Comparison of ENCODE assay signal across 9 cellular contexts in genomic region chr7:100431286-100431735, GRCh38. TPM values are rescaled to one million over a fixed set of nuclear protein-coding genes. Genes with fewer than 3 reads are reported as not detected.
DNase-seq lines count a peak whose midpoint lies in the region; ATAC-seq and TF ChIP-seq lines count a peak whose summit lies in the region.
"Had no signal": no experiment of that assay in that cellular context is flagged by ENCODE, and none has a peak within 500 bp of the region (broad histone marks: within the 10 kb centered on the region; RNA-seq: fewer than 3 reads in every experiment).

No MANE protein-coding gene starts in this region.

- H3K27me3 Mint-ChIP-seq in IgD-negative memory B cell, result peaks cover 6% of the 10 kb centered on the region
- peaks cover 0 to 5% of the 10 kb centered on the region in 2 donors for H3K27me3 Mint-ChIP-seq in natural killer cell (ENCODE audit: low read depth in 2 of 2)

- H3K4me3 Mint-ChIP-seq in IgD-negative memory B cell, result peak overlapping the region in 3 of 4 donors; percentile 32 to 93 (median 85)
- H3K4me3 Mint-ChIP-seq in natural killer cell, result peak overlapping the region; percentile 56

- H3K9me3 Mint-ChIP-seq in IgD-negative memory B cell (no peaks in the 10 kb centered on the region), natural killer cell (no peaks in the 10 kb centered on the region)

- H3K4me1 Mint-ChIP-seq in IgD-negative memory B cell (peaks cover 18 to 35% (median 30%) of the 10 kb centered on the region in 3 donors), natural killer cell (peaks cover 51 to 68% of the 10 kb centered on the region in 2 donors)

- no peak for DNase-seq in AG09309 (ENCODE audit: low read depth)
- DNase-seq in caudate nucleus (lab: John Stamatoyannopoulos, UW), result no peak
- DNase-seq in natural killer cell, result no peak
- DNase-seq in mucosa of gallbladder (ENCODE audit: low spot score), result no peak
- no peak for DNase-seq in activated CD8-positive, alpha-beta memory T cell treated with anti-CD3 and anti-CD28 coated beads, Interleukin-2, amount 50 U/mL, for 4 hours
- DNase-seq: activated effector memory CD4-positive, alpha-beta T cell treated with Interleukin-2 at 50 U/mL for 16 hours had no signal

- ATAC-seq in natural killer cell (no peak), HG03571 (IDR thresholded peaks at IDR 0.05; ENCODE audit: unreplicated experiment) (no peak), HG02852 (IDR thresholded peaks at IDR 0.05; ENCODE audit: unreplicated experiment) (no peak)

- H3K27ac Mint-ChIP-seq in IgD-negative memory B cell (peak overlapping the region; percentile 59 to 99 (median 87)), natural killer cell (peak overlapping the region; percentile 97 to 99)

- TF ChIP-seq CTCF in AG09309 (IDR thresholded peaks at IDR 0.05; ENCODE audit: control insufficient read depth, insufficient read depth, low read depth, low read length, missing control alignments) (no peak), natural killer cell (IDR thresholded peaks at IDR 0.05) (no peak)

- peaks cover 3% of the 10 kb centered on the region for H3K36me3 Mint-ChIP-seq in IgD-negative memory B cell
- no peaks in the 10 kb centered on the region for H3K36me3 Mint-ChIP-seq in natural killer cell

- peak overlapping the region; percentile 80 for H3K4me3 ChIP-seq in AG09309 (ENCODE audit: control insufficient read depth, low read depth, low read length)

- intact Hi-C loops in natural killer cell (cut with micrococcal nuclease), result no loop called here

- H3K27ac ChIP-seq in caudate nucleus (ENCODE audit: low read depth, low read length), result peak overlapping the region; percentile 100

RNA-seq across cellular contexts. Expression of gene MEPCE, which starts 1.7 kb away (rescaled TPM):
- 19.8 TPM for polyA plus RNA-seq in IgD-negative memory B cell
- 10 to 100 TPM; 48.1 to 54.9 (median 54.1) TPM for total RNA-seq in natural killer cell
- 40.5 TPM for total RNA-seq in mucosa of gallbladder

RNA-seq across cellular contexts. Expression of gene ZCWPW1, which starts 2.8 kb away (rescaled TPM):
- 12.1 TPM for polyA plus RNA-seq in IgD-negative memory B cell
- 1 to 10 TPM; 5.6 to 7.8 (median 7.2) TPM for total RNA-seq in natural killer cell
- 4.6 TPM for total RNA-seq in mucosa of gallbladder

RNA-seq across cellular contexts. Expression of gene PPP1R35, which starts 5.0 kb away (rescaled TPM):
- polyA plus RNA-seq in IgD-negative memory B cell, result 39.3 TPM
- total RNA-seq in natural killer cell (10 to 100 TPM; 41.0 to 45.1 (median 44.7) TPM), mucosa of gallbladder (36.3 TPM)

RNA-seq across cellular contexts. Expression of gene SPACDR, which starts 32.7 kb away (rescaled TPM):
- polyA plus RNA-seq in IgD-negative memory B cell, result 0.78 TPM
- total RNA-seq in natural killer cell (1 to 10 TPM; 2.3 to 4.1 (median 3.9) TPM), mucosa of gallbladder (1.2 TPM)

RNA-seq across cellular contexts. Expression of gene TSC22D4, which starts 47.7 kb away (rescaled TPM):
- polyA plus RNA-seq in IgD-negative memory B cell, result 25.6 TPM
- 100 to 1,000 TPM; 140 to 173 (median 168) TPM for total RNA-seq in natural killer cell
- 78.2 TPM for total RNA-seq in mucosa of gallbladder
